In genomic region chr1:59718064-59718988, GRCh38 we compare ENCODE assay signal across 8 cellular contexts.
DNase-seq lines count a peak whose midpoint lies in the region; ATAC-seq and TF ChIP-seq lines count a peak whose summit lies in the region.

No MANE protein-coding gene starts in this region.

- no peak overlapping the region for H3K23ac ChIP-seq in trophoblast cell (ENCODE audit: low read length)

- peak; percentile 14 for DNase-seq in NCI-H1694 treated with DMSO at 0.1 percent for 48 hours (lab: John Stamatoyannopoulos, UW)
- DNase-seq in epithelial cell of proximal tubule (ENCODE audit: low read depth): no peak
- DNase-seq in trophoblast cell: peak; percentile 12 to 16
- no peak for DNase-seq in DMS79 treated with DMSO at 0.1 percent for 48 hours (lab: John Stamatoyannopoulos, UW)
- DNase-seq in activated effector memory CD4-positive, alpha-beta T cell treated with anti-CD3 and anti-CD28 coated beads, Interleukin-2, amount 50 U/mL, for 16 hours: no peak
- DNase-seq in NCI-H2029 treated with DMSO at 0.1 percent for 48 hours (lab: John Stamatoyannopoulos, UW): no peak

- no peaks in the 10 kb centered on the region for H3K36me3 ChIP-seq in trophoblast cell (ENCODE audit: control insufficient read depth in 1 of 2, insufficient read depth in 2 of 2, low read length in 2 of 2)

- no peaks in the 10 kb centered on the region for H3K79me1 ChIP-seq in trophoblast cell (ENCODE audit: low read length)

- H4K91ac ChIP-seq in trophoblast cell (ENCODE audit: low read depth, low read length): peak overlapping the region; percentile 11

- ATAC-seq in GM21367 (IDR thresholded peaks at IDR 0.05; ENCODE audit: unreplicated experiment): no peak

- TF ChIP-seq CTCF in GM12872 (IDR thresholded peaks at IDR 0.05; ENCODE audit: insufficient read depth, low read depth, low read length) (peak; percentile 48), epithelial cell of proximal tubule (conservative IDR thresholded peaks at IDR 0.05; ENCODE audit: low read depth, low read length) (peak; percentile 64)

- H3K4me3 ChIP-seq in epithelial cell of proximal tubule (ENCODE audit: low read depth, low read length): no peak overlapping the region
- H3K4me3 ChIP-seq in trophoblast cell (ENCODE audit: low read depth, low read length): no peak overlapping the region

- H2BK5ac ChIP-seq in trophoblast cell (ENCODE audit: low read depth, low read length, poor library complexity): peak overlapping the region; percentile 4

- H3K9me3 ChIP-seq in trophoblast cell (ENCODE audit: insufficient read depth, low read depth, low read length): no peaks in the 10 kb centered on the region

- H4K8ac ChIP-seq in trophoblast cell (ENCODE audit: low read depth, low read length): no peak overlapping the region

- H3K9ac ChIP-seq in trophoblast cell (ENCODE audit: low read length): no peak overlapping the region

- peaks cover 4 to 5% of the 10 kb centered on the region in 2 experiments for H3K4me1 ChIP-seq in trophoblast cell (ENCODE audit: control insufficient read depth in 1 of 2, insufficient read depth in 2 of 2, low read length in 2 of 2)

- no peaks in the 10 kb centered on the region for H3K79me2 ChIP-seq in trophoblast cell (ENCODE audit: control insufficient read depth, insufficient read depth, low read length, poor library complexity)

- no peak overlapping the region for H3K4me2 ChIP-seq in trophoblast cell (ENCODE audit: low read length)

- no peak overlapping the region for H3K14ac ChIP-seq in trophoblast cell (ENCODE audit: low read length)

- no peak overlapping the region for H3K18ac ChIP-seq in trophoblast cell (ENCODE audit: low read length)

- no peak overlapping the region for H3K27ac ChIP-seq in trophoblast cell (ENCODE audit: low read depth, low read length)

- no peak overlapping the region for H2BK120ac ChIP-seq in trophoblast cell (ENCODE audit: insufficient read depth, low read length, poor library complexity)

- H3K27me3 ChIP-seq in trophoblast cell (ENCODE audit: insufficient read depth, low read length): no peaks in the 10 kb centered on the region

- H2AFZ ChIP-seq in trophoblast cell (ENCODE audit: insufficient read depth, low read length, poor library complexity): no peak overlapping the region

- H2BK12ac ChIP-seq in trophoblast cell (ENCODE audit: low read length): peak overlapping the region; percentile 41

- H4K12ac ChIP-seq in trophoblast cell (ENCODE audit: low read depth, low read length): no peak overlapping the region

- H2AK5ac ChIP-seq in trophoblast cell (ENCODE audit: low read length): peak overlapping the region; percentile 8

- WGBS in trophoblast cell (ENCODE audit: extremely low coverage, insufficient coverage, insufficient read length): no CpG with 5 or more reads among the region's 7 CpGs

- no peak overlapping the region for H3K4ac ChIP-seq in trophoblast cell (ENCODE audit: low read depth, low read length)

Comparison
In these comparisons a context has a peak if more than half of its experiments do, and no peak if none do; other contexts are left out.
1. DNase-seq: peak in NCI-H1694 treated with DMSO at 0.1 percent for 48 hours (single experiment) and trophoblast cell (2 of 2); none in epithelial cell of proximal tubule (single experiment), DMS79 treated with DMSO at 0.1 percent for 48 hours (single experiment), activated effector memory CD4-positive, alpha-beta T cell treated with anti-CD3 and anti-CD28 coated beads, Interleukin-2, amount 50 U/mL, for 16 hours (single experiment) and NCI-H2029 treated with DMSO at 0.1 percent for 48 hours (single experiment).